1 cellular context compared by ENCODE assay signal in genomic region chr17:42865638-42866094, GRCh38.
TF ChIP-seq lines count a peak whose summit lies in the region.

No MANE protein-coding gene starts in this region.

TF ChIP-seq in HepG2, 621 proteins besides CTCF, POLR2A, EP300 and RAD21 (continued from another document and continues in another):
- TF ChIP-seq ARID5B (CRISPR knock-in tag; IDR thresholded peaks at IDR 0.05) = peak; percentile 87
- peak; percentile 65; the same call in 1 of the 2 replicates for TF ChIP-seq MTF2 (CRISPR knock-in tag; IDR thresholded peaks at IDR 0.05; ENCODE audit: borderline replicate concordance)
- 0 out of 2 replicates have a peak, but pooled peaks have one; percentile 53 for TF ChIP-seq ELF3 (CRISPR knock-in tag; IDR thresholded peaks at IDR 0.05)
- 0 out of 2 replicates have a peak, but pooled peaks have one; percentile 51 for TF ChIP-seq MTERF4 (CRISPR knock-in tag; IDR thresholded peaks at IDR 0.05)
- no peak for TF ChIP-seq RAD51 (IDR thresholded peaks at IDR 0.05; ENCODE audit: borderline replicate concordance)
- no peak for TF ChIP-seq PRMT3 (CRISPR knock-in tag; IDR thresholded peaks at IDR 0.05; ENCODE audit: borderline replicate concordance, low read depth)
- no peak for TF ChIP-seq SMARCE1 (IDR thresholded peaks at IDR 0.05; ENCODE audit: borderline replicate concordance)
- no peak; the same call in 1 of the 2 replicates for TF ChIP-seq KDM5B (CRISPR knock-in tag; IDR thresholded peaks at IDR 0.05; ENCODE audit: borderline replicate concordance)
- no peak for TF ChIP-seq GLI4 (CRISPR knock-in tag; IDR thresholded peaks at IDR 0.05; ENCODE audit: borderline replicate concordance)
- TF ChIP-seq SIX4 (CRISPR knock-in tag; IDR thresholded peaks at IDR 0.05) = peak; percentile 19; the same call in 1 of the 2 replicates
- 0 out of 2 replicates have a peak, but pooled peaks have one; percentile 53 for TF ChIP-seq IRF2 (CRISPR knock-in tag; IDR thresholded peaks at IDR 0.05)
- TF ChIP-seq HOXA7 (CRISPR knock-in tag; IDR thresholded peaks at IDR 0.05) = no peak
- TF ChIP-seq ZNF619 (CRISPR knock-in tag; IDR thresholded peaks at IDR 0.05) = 0 out of 2 replicates have a peak, but pooled peaks have one; percentile 11
- peak; percentile 25; the same call in 1 of the 2 replicates for TF ChIP-seq HMG20A (CRISPR knock-in tag; IDR thresholded peaks at IDR 0.05; ENCODE audit: borderline replicate concordance)
- TF ChIP-seq ZNF160 (CRISPR knock-in tag; IDR thresholded peaks at IDR 0.05) = no peak
- no peak for TF ChIP-seq KLF16 (CRISPR knock-in tag; IDR thresholded peaks at IDR 0.05)
- TF ChIP-seq ZNF747 (CRISPR knock-in tag; IDR thresholded peaks at IDR 0.05; ENCODE audit: borderline replicate concordance) = peak; percentile 68
- TF ChIP-seq KDM2A (CRISPR knock-in tag; IDR thresholded peaks at IDR 0.05; ENCODE audit: borderline replicate concordance, low read depth) = peak; percentile 47; the same call in 1 of the 2 replicates
- TF ChIP-seq MLX (CRISPR knock-in tag; IDR thresholded peaks at IDR 0.05) = 0 out of 2 replicates have a peak, but pooled peaks have one; percentile 45
- no peak for TF ChIP-seq HOXA9 (CRISPR knock-in tag; IDR thresholded peaks at IDR 0.05; ENCODE audit: borderline replicate concordance)
- peak; percentile 26; the same call in 1 of the 2 replicates for TF ChIP-seq GABPB1 (CRISPR knock-in tag; IDR thresholded peaks at IDR 0.05)
- no peak for TF ChIP-seq KDM5A (IDR thresholded peaks at IDR 0.05; ENCODE audit: borderline replicate concordance, low read length)
- TF ChIP-seq HOMEZ (CRISPR knock-in tag; IDR thresholded peaks at IDR 0.05; ENCODE audit: low read depth) = 0 out of 2 replicates have a peak, but pooled peaks have one; percentile 44
- TF ChIP-seq MYPOP (CRISPR knock-in tag; IDR thresholded peaks at IDR 0.05) = 0 out of 2 replicates have a peak, but pooled peaks have one; percentile 33
- TF ChIP-seq ZNF800 (CRISPR knock-in tag; IDR thresholded peaks at IDR 0.05) = no peak
- 0 out of 2 replicates have a peak, but pooled peaks have one; percentile 48 for TF ChIP-seq ARNTL (CRISPR knock-in tag; IDR thresholded peaks at IDR 0.05)
- TF ChIP-seq HDAC1 (CRISPR knock-in tag; IDR thresholded peaks at IDR 0.05) = peak; percentile 88
- TF ChIP-seq PHF8 (CRISPR knock-in tag; IDR thresholded peaks at IDR 0.05) = no peak
- TF ChIP-seq NR2F6 (IDR thresholded peaks at IDR 0.05) = peak; percentile 97
- TF ChIP-seq NR2F6 (CRISPR knock-in tag; IDR thresholded peaks at IDR 0.05) = peak; percentile 98
- TF ChIP-seq ZNF530 (CRISPR knock-in tag; IDR thresholded peaks at IDR 0.05; ENCODE audit: low read depth) = no peak
- no peak for TF ChIP-seq ZNF503 (CRISPR knock-in tag; IDR thresholded peaks at IDR 0.05)
- peak; percentile 13; the same call in 1 of the 2 replicates for TF ChIP-seq POGK (CRISPR knock-in tag; conservative IDR thresholded peaks at IDR 0.05)
- TF ChIP-seq PAXIP1 (CRISPR knock-in tag; conservative IDR thresholded peaks at IDR 0.05) = peak; percentile 86
- TF ChIP-seq EZH2 (conservative IDR thresholded peaks at IDR 0.05; ENCODE audit: low read depth, low read length) = no peak
- TF ChIP-seq XBP1 (CRISPR knock-in tag; IDR thresholded peaks at IDR 0.05) = no peak
- no peak; the same call in 1 of the 2 replicates for TF ChIP-seq MNT (IDR thresholded peaks at IDR 0.05)
